17 cellular contexts compared by ENCODE assay signal in genomic region chr18:13438507-13439056, GRCh38.
A peak's percentile ranks its signal among the peaks of the same experiment; 100 is the strongest.
DNase-seq lines count a peak whose midpoint lies in the region; ATAC-seq and TF ChIP-seq lines count a peak whose summit lies in the region.
"Had no signal": no experiment of that assay in that cellular context is flagged by ENCODE, and none has a peak within 500 bp of the region (broad histone marks: within the 10 kb centered on the region; RNA-seq: fewer than 3 reads in every experiment).

No MANE protein-coding gene starts in this region.

- H3K4me3 ChIP-seq in breast epithelium (no peak overlapping the region), tibial artery (no peak overlapping the region), A673 (ENCODE audit: low read depth, low read length, poor library complexity, severe bottlenecking) (no peak overlapping the region)
- H3K4me3 ChIP-seq in effector memory CD4-positive, alpha-beta T cell (ENCODE audit: insufficient read depth, low read depth, low read length, poor library complexity, severe bottlenecking) = no peak overlapping the region
- H3K4me3 ChIP-seq: smooth muscle cell had no signal

- no peaks in the 10 kb centered on the region for H3K9me3 ChIP-seq in breast epithelium
- no peaks in the 10 kb centered on the region for H3K9me3 ChIP-seq in effector memory CD4-positive, alpha-beta T cell (ENCODE audit: control insufficient read depth, low read length)
- H3K9me3 ChIP-seq in tibial artery = no peaks in the 10 kb centered on the region
- no peaks in the 10 kb centered on the region for H3K9me3 ChIP-seq in A673 (ENCODE audit: low read depth, low read length, poor library complexity, severe bottlenecking)

- no peak for TF ChIP-seq POLR2A in breast epithelium (IDR thresholded peaks at IDR 0.05)

- peaks cover 0 to 4% of the 10 kb centered on the region in 2 donors for H3K4me1 ChIP-seq in breast epithelium
- H3K4me1 ChIP-seq in effector memory CD4-positive, alpha-beta T cell (ENCODE audit: control insufficient read depth, insufficient read depth, low read length, poor library complexity, severe bottlenecking) = peaks cover 24% of the 10 kb centered on the region
- H3K4me1 ChIP-seq in tibial artery = peaks cover 0 to 54% (median 25%) of the 10 kb centered on the region in 4 donors
- H3K4me1 ChIP-seq in A673 (ENCODE audit: insufficient read depth, low read length, poor library complexity, severe bottlenecking) = peaks cover 12% of the 10 kb centered on the region

- H3K27ac Mint-ChIP-seq in MCF 10A (ENCODE audit: low read depth, unreplicated experiment) (no peak overlapping the region), WTC11 (0 out of 2 replicates have a peak overlapping the region, but pooled peaks have one; percentile 2)

- POLR2A ChIA-PET in MCF 10A (lab: Yijun Ruan, JAX) (no interaction called here), WTC11 (lab: Charles Lee) (no interaction called here), A673 (lab: Charles Lee; ENCODE audit: low non-redundant PET) (no interaction called here)

- H3K4me1 Mint-ChIP-seq in MCF 10A (ENCODE audit: insufficient read depth, unreplicated experiment) = no peaks in the 10 kb centered on the region
- peaks cover 23% of the 10 kb centered on the region for H3K4me1 Mint-ChIP-seq in WTC11

- peaks cover 13% of the 10 kb centered on the region for H3K9me3 Mint-ChIP-seq in MCF 10A (ENCODE audit: unreplicated experiment)
- no peaks in the 10 kb centered on the region for H3K9me3 Mint-ChIP-seq in WTC11

- H3K36me3 ChIP-seq in breast epithelium = no peaks in the 10 kb centered on the region
- H3K36me3 ChIP-seq in effector memory CD4-positive, alpha-beta T cell (ENCODE audit: control insufficient read depth, insufficient read depth, low read length) = no peaks in the 10 kb centered on the region
- no peaks in the 10 kb centered on the region for H3K36me3 ChIP-seq in tibial artery
- H3K36me3 ChIP-seq in A673 (ENCODE audit: insufficient read depth, low read length, poor library complexity, severe bottlenecking) = no peaks in the 10 kb centered on the region

- peak overlapping the region; percentile 68 to 78 for H3K27ac ChIP-seq in breast epithelium
- H3K27ac ChIP-seq in effector memory CD4-positive, alpha-beta T cell (ENCODE audit: insufficient read depth, low read length, poor library complexity, severe bottlenecking) = peak overlapping the region; percentile 78
- peak overlapping the region; percentile 65 to 74 for H3K27ac ChIP-seq in tibial artery
- H3K27ac ChIP-seq in A673 (ENCODE audit: low read depth, low read length, poor library complexity, severe bottlenecking) = no peak overlapping the region
- H3K27ac ChIP-seq: HL-60, KMS-11 had no signal

- DNase-seq in breast epithelium (ENCODE audit: low spot score in 2 of 2) = no peak
- DNase-seq in MCF 10A (ENCODE audit: unreplicated experiment) = no peak
- no peak for DNase-seq in WTC11 (ENCODE audit: low spot score)
- no peak for DNase-seq in effector memory CD4-positive, alpha-beta T cell
- no peak for DNase-seq in tibial artery
- DNase-seq in A673 (ENCODE audit: low spot score) = no peak
- DNase-seq in cortex of kidney (lab: John Stamatoyannopoulos, UW) = no peak
- DNase-seq: DMS 273 treated with DMSO at 0.1 percent for 48 hours, foreskin fibroblast, left cardiac atrium, NCI-H1436, NCI-H226, posterior cingulate gyrus had no signal

- TF ChIP-seq CTCF in breast epithelium (IDR thresholded peaks at IDR 0.05) (no peak), MCF 10A (IDR thresholded peaks at IDR 0.05; ENCODE audit: unreplicated experiment) (no peak), WTC11 (IDR thresholded peaks at IDR 0.05) (no peak), tibial artery (IDR thresholded peaks at IDR 0.05) (no peak), A673 (conservative IDR thresholded peaks at IDR 0.05; ENCODE audit: low read depth, low read length) (no peak)

- no peak overlapping the region for H3K4me3 Mint-ChIP-seq in MCF 10A (ENCODE audit: unreplicated experiment)
- no peak overlapping the region for H3K4me3 Mint-ChIP-seq in WTC11

- peaks cover under 1% of the 10 kb centered on the region for H3K36me3 Mint-ChIP-seq in MCF 10A (ENCODE audit: insufficient read depth, unreplicated experiment)
- H3K36me3 Mint-ChIP-seq in WTC11 = no peaks in the 10 kb centered on the region

- intact Hi-C loops in breast epithelium (cut with DNase I; ENCODE audit: low total_unique reads) (no loop called here), MCF 10A (cut with micrococcal nuclease) (no loop called here), tibial artery (cut with DNase I; ENCODE audit: low total_unique reads) (loop anchor here (5.0 kb wide), 1 partner anchor 216 kb away; no protein-coding TSS in a partner anchor), A673 (cut with micrococcal nuclease; ENCODE audit: unreplicated experiment) (no loop called here)

- no TSS peak for BruUV-seq in MCF 10A (replicated peaks; lab: Mats Ljungman, UMichigan)
- no TSS peak for BruUV-seq in A673 (replicated peaks; lab: Mats Ljungman, UMichigan)

- H3K27me3 ChIP-seq in breast epithelium = no peaks in the 10 kb centered on the region
- no peaks in the 10 kb centered on the region for H3K27me3 ChIP-seq in effector memory CD4-positive, alpha-beta T cell (replicated peaks; ENCODE audit: control insufficient read depth, insufficient read depth, low read length, poor library complexity, severe bottlenecking)
- no peaks in the 10 kb centered on the region for H3K27me3 ChIP-seq in tibial artery
- H3K27me3 ChIP-seq in A673 (replicated peaks; ENCODE audit: insufficient read depth, low read depth, low read length, poor library complexity) = no peaks in the 10 kb centered on the region

- CTCF ChIA-PET in MCF 10A (lab: Yijun Ruan, JAX) (no interaction called here), WTC11 (lab: Charles Lee) (no interaction called here), A673 (lab: Charles Lee) (no interaction called here)

- no peak for ATAC-seq in WTC11
- ATAC-seq in HG02840 (IDR thresholded peaks at IDR 0.05; ENCODE audit: low FRiP score, unreplicated experiment) = no peak
- ATAC-seq: left cardiac atrium had no signal

- no peaks in the 10 kb centered on the region for H3K27me3 Mint-ChIP-seq in MCF 10A (ENCODE audit: insufficient read depth, unreplicated experiment)
- no peaks in the 10 kb centered on the region for H3K27me3 Mint-ChIP-seq in WTC11 (ENCODE audit: low read depth)

TF ChIP-seq in WTC11, 78 proteins besides CTCF, POLR2A, EP300 and RAD21 (continues in another document):
- TF ChIP-seq ZNF396 (CRISPR knock-in tag; IDR thresholded peaks at IDR 0.05; ENCODE audit: borderline replicate concordance) (no peak), ZMAT4 (CRISPR knock-in tag; IDR thresholded peaks at IDR 0.05) (no peak), GRHL2 (CRISPR knock-in tag; IDR thresholded peaks at IDR 0.05; ENCODE audit: insufficient replicate concordance, severe bottlenecking) (no peak), IRF1 (CRISPR knock-in tag; IDR thresholded peaks at IDR 0.05) (no peak), TEAD1 (CRISPR knock-in tag; IDR thresholded peaks at IDR 0.05) (no peak), USF1 (CRISPR knock-in tag; IDR thresholded peaks at IDR 0.05) (no peak), OVOL2 (CRISPR knock-in tag; IDR thresholded peaks at IDR 0.05; ENCODE audit: borderline replicate concordance) (no peak), CREB1 (CRISPR knock-in tag; IDR thresholded peaks at IDR 0.05) (no peak), NR3C1 (CRISPR knock-in tag; conservative IDR thresholded peaks at IDR 0.05; ENCODE audit: low read depth) (no peak), GTF2I (CRISPR knock-in tag; conservative IDR thresholded peaks at IDR 0.05) (no peak), FOXP4 (CRISPR knock-in tag; IDR thresholded peaks at IDR 0.05) (no peak), ZNF317 (CRISPR knock-in tag; IDR thresholded peaks at IDR 0.05; ENCODE audit: borderline replicate concordance, low read depth) (no peak), ESRRA (CRISPR knock-in tag; IDR thresholded peaks at IDR 0.05; ENCODE audit: borderline replicate concordance) (no peak), NFYB (CRISPR knock-in tag; conservative IDR thresholded peaks at IDR 0.05; ENCODE audit: low read depth) (no peak)
- TF ChIP-seq, protein P1, sequence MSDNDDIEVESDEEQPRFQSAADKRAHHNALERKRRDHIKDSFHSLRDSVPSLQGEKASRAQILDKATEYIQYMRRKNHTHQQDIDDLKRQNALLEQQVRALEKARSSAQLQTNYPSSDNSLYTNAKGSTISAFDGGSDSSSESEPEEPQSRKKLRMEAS (CRISPR knock-in tag; IDR thresholded peaks at IDR 0.05) = no peak
